In the genomic region with DNA sequence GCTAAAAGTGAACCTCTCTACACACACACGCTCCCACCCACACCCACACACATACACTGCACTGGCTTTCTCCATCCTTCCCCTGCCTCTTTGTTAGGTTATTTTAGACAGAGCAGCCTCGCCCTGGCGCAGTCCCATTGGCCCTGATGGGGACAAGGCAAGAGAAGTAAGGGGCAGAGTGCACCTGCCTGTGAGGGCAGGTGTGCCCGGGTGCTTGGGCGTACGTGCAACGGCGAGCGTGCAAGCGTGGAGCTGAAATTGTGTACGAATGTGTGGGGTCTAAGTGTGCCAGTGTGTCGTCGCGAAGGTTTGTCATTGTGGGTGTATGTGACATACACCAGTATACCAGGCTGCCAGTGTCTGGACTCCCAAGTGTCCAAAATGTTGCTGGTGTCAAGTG, we compare ENCODE assay signal across 9 cellular contexts. TPM values are rescaled to one million over a fixed set of nuclear protein-coding genes. Genes with fewer than 3 reads are reported as not detected.
DNase-seq lines count a peak whose midpoint lies in the region; ATAC-seq and TF ChIP-seq lines count a peak whose summit lies in the region.
"Had no signal": no experiment of that assay in that cellular context is flagged by ENCODE, and none has a peak within 500 bp of the region (broad histone marks: within the 10 kb centered on the region; RNA-seq: fewer than 3 reads in every experiment).

No MANE protein-coding gene starts in this region.

- H3K27ac ChIP-seq in thoracic aorta = no peak overlapping the region

- peaks cover 4% of the 10 kb centered on the region for H3K4me1 Mint-ChIP-seq in activated T-cell treated with anti-CD3 and anti-CD28 coated beads, Interleukin-2, amount 50 U/mL, for 24 hours (ENCODE audit: low read depth)

- H3K9me3 Mint-ChIP-seq in activated T-cell treated with anti-CD3 and anti-CD28 coated beads, Interleukin-2, amount 50 U/mL, for 24 hours = peaks cover 2% of the 10 kb centered on the region

- H3K9me3 ChIP-seq in thoracic aorta = no peaks in the 10 kb centered on the region

- H3K4me3 ChIP-seq in astrocyte of the cerebellum (ENCODE audit: low read depth, low read length) (peak overlapping the region; percentile 55), thoracic aorta (peak overlapping the region; percentile 81)

- H3K4me1 ChIP-seq in thoracic aorta (ENCODE audit: control insufficient read depth in 1 of 2, low read depth in 2 of 2) = peaks cover 0 to 27% of the 10 kb centered on the region in 2 donors

- DNase-seq in NCI-H82 (lab: John Stamatoyannopoulos, UW) = peak; percentile 61
- DNase-seq in NCI-H82 treated with DMSO at 0.1 percent for 48 hours (lab: John Stamatoyannopoulos, UW; ENCODE audit: unreplicated experiment) = no peak
- no peak for DNase-seq in astrocyte of the cerebellum (ENCODE audit: low read depth)
- DNase-seq in kidney tubule cell (ENCODE audit: low spot score) = peak; percentile 41
- DNase-seq in thoracic aorta (ENCODE audit: low spot score) = no peak
- no peak for DNase-seq in activated T-cell treated with anti-CD3 and anti-CD28 coated beads, Interleukin-2, amount 50 U/mL, for 24 hours
- DNase-seq in activated CD4-positive, alpha-beta T cell treated with anti-CD3 and anti-CD28 coated beads, Interleukin-2, amount 50 U/mL, for 4 hours = no peak

- no peak for TF ChIP-seq CTCF in astrocyte of the cerebellum (IDR thresholded peaks at IDR 0.05; ENCODE audit: low read depth, low read length, missing control alignments)
- TF ChIP-seq CTCF in thoracic aorta (IDR thresholded peaks at IDR 0.05) = no peak

- peaks cover 64% of the 10 kb centered on the region for H3K27me3 Mint-ChIP-seq in activated T-cell treated with anti-CD3 and anti-CD28 coated beads, Interleukin-2, amount 50 U/mL, for 24 hours

- H3K36me3 Mint-ChIP-seq in activated T-cell treated with anti-CD3 and anti-CD28 coated beads, Interleukin-2, amount 50 U/mL, for 24 hours (ENCODE audit: low read depth) = no peaks in the 10 kb centered on the region
- H3K36me3 Mint-ChIP-seq: CD8-positive, alpha-beta memory T cell had no signal

- no peaks in the 10 kb centered on the region for H3K36me3 ChIP-seq in thoracic aorta

- in situ Hi-C loops in astrocyte of the cerebellum (cut with HindIII; ENCODE audit: low sequenced_read_pairs) = no loop called here

- no peak overlapping the region for H3K27ac Mint-ChIP-seq in activated T-cell treated with anti-CD3 and anti-CD28 coated beads, Interleukin-2, amount 50 U/mL, for 24 hours
- H3K27ac Mint-ChIP-seq: CD8-positive, alpha-beta memory T cell had no signal

- H3K27me3 ChIP-seq in thoracic aorta (replicated peaks; ENCODE audit: insufficient read depth) = no peaks in the 10 kb centered on the region

- no peak overlapping the region for H3K4me3 Mint-ChIP-seq in activated T-cell treated with anti-CD3 and anti-CD28 coated beads, Interleukin-2, amount 50 U/mL, for 24 hours
- H3K4me3 Mint-ChIP-seq: CD8-positive, alpha-beta memory T cell had no signal

- no peak for ATAC-seq in thoracic aorta (ENCODE audit: insufficient number of reproducible peaks, low FRiP score, low read depth)
- no peak for ATAC-seq in GM21447 (IDR thresholded peaks at IDR 0.05; ENCODE audit: unreplicated experiment)

RNA-seq across cellular contexts. Expression of a gene that starts 0.5 kb away (rescaled TPM):
- total RNA-seq in thoracic aorta = 1 to 10 TPM; 4.1 to 6.6 TPM
- total RNA-seq: CD8-positive, alpha-beta memory T cell had no signal

Comparison
In these comparisons a context has a peak if more than half of its experiments do, and no peak if none do; other contexts are left out.
1. DNase-seq: peak in NCI-H82 (single experiment) and kidney tubule cell (single experiment); none in NCI-H82 treated with DMSO at 0.1 percent for 48 hours (single experiment), astrocyte of the cerebellum (single experiment), thoracic aorta (single experiment), activated T-cell treated with anti-CD3 and anti-CD28 coated beads, Interleukin-2, amount 50 U/mL, for 24 hours (single experiment) and activated CD4-positive, alpha-beta T cell treated with anti-CD3 and anti-CD28 coated beads, Interleukin-2, amount 50 U/mL, for 4 hours (0 of 2).